In genomic region chr6:30821862-30822784, GRCh38 we compare ENCODE assay signal across 8 cellular contexts.
DNase-seq lines count a peak whose midpoint lies in the region; ATAC-seq, FAIRE-seq and TF ChIP-seq lines count a peak whose summit lies in the region.

No MANE protein-coding gene starts in this region.

- H2BK20ac ChIP-seq in H1 (ENCODE audit: low read length) = no peak overlapping the region

- no peak overlapping the region for H3K18ac ChIP-seq in H1 (ENCODE audit: extremely low read depth, low read length)

- no peaks in the 10 kb centered on the region for H3K27me3 Mint-ChIP-seq in activated naive CD4-positive, alpha-beta T cell treated with anti-CD3 and anti-CD28 coated beads, Interleukin-2, amount 50 U/mL, for 24 hours
- H3K27me3 Mint-ChIP-seq in activated naive CD4-positive, alpha-beta T cell treated with anti-CD3 and anti-CD28 coated beads, Interleukin-2, amount 10 ng/mL, durations not matched to agents 7 days and 5 days = no peaks in the 10 kb centered on the region
- no peaks in the 10 kb centered on the region for H3K27me3 Mint-ChIP-seq in natural killer cell treated with Interleukin-12 subunit alpha and Interleukin-12 subunit beta and Interleukin-15 and Interleukin-18, amount 100 ng/mL, for 72 hours

- H3K4ac ChIP-seq in H1 (replicated peaks; ENCODE audit: insufficient read length, low read depth, low read length) = no peak overlapping the region

- H3K27me3 ChIP-seq in OCI-LY3 (ENCODE audit: low read depth, low read length) (peaks cover 18% of the 10 kb centered on the region), H1 (replicated peaks in 1 of 4; ENCODE audit: control insufficient read depth in 3 of 4, extremely low read depth in 1 of 4, insufficient read depth in 3 of 4, low read length in 3 of 4) (no peaks in the 10 kb centered on the region)

- no peak overlapping the region for H2BK15ac ChIP-seq in H1 (ENCODE audit: low read length)

- H3K23me2 ChIP-seq in H1 (ENCODE audit: low read depth, low read length) = no peaks in the 10 kb centered on the region

- H3K79me2 ChIP-seq in OCI-LY3 (ENCODE audit: low read length) (no peaks in the 10 kb centered on the region), H1 (ENCODE audit: control insufficient read depth in 1 of 2, insufficient read depth in 2 of 2, low read length in 2 of 2) (no peaks in the 10 kb centered on the region)

- H3K36me3 Mint-ChIP-seq in activated naive CD4-positive, alpha-beta T cell treated with anti-CD3 and anti-CD28 coated beads, Interleukin-2, amount 50 U/mL, for 24 hours = peaks cover 17% of the 10 kb centered on the region
- H3K36me3 Mint-ChIP-seq in activated naive CD4-positive, alpha-beta T cell treated with anti-CD3 and anti-CD28 coated beads, Interleukin-2, amount 10 ng/mL, durations not matched to agents 7 days and 5 days = peaks cover 30% of the 10 kb centered on the region
- H3K36me3 Mint-ChIP-seq in natural killer cell treated with Interleukin-12 subunit alpha and Interleukin-12 subunit beta and Interleukin-15 and Interleukin-18, amount 100 ng/mL, for 72 hours = peaks cover 5% of the 10 kb centered on the region

- no peak for FAIRE-seq in H1 (lab: Jason Lieb, UNC)

- TF ChIP-seq POLR2A in H1 (IDR thresholded peaks at IDR 0.05; ENCODE audit: control extremely low read depth in 1 of 2, low read depth in 2 of 2, low read length in 2 of 2) = no peak

- H4K91ac ChIP-seq in H1 (replicated peaks; ENCODE audit: insufficient read length, low read length) = no peak overlapping the region

- H3K4me3 Mint-ChIP-seq in activated naive CD4-positive, alpha-beta T cell treated with anti-CD3 and anti-CD28 coated beads, Interleukin-2, amount 50 U/mL, for 24 hours = peak overlapping the region; percentile 52
- H3K4me3 Mint-ChIP-seq in activated naive CD4-positive, alpha-beta T cell treated with anti-CD3 and anti-CD28 coated beads, Interleukin-2, amount 10 ng/mL, durations not matched to agents 7 days and 5 days = no peak overlapping the region
- H3K4me3 Mint-ChIP-seq in natural killer cell treated with Interleukin-12 subunit alpha and Interleukin-12 subunit beta and Interleukin-15 and Interleukin-18, amount 100 ng/mL, for 72 hours = no peak overlapping the region

- H3K9me3 ChIP-seq in OCI-LY3 (ENCODE audit: insufficient read depth, low read length) (no peaks in the 10 kb centered on the region), H1 (ENCODE audit: insufficient read depth in 2 of 2, low read depth in 1 of 2, low read length in 1 of 2) (no peaks in the 10 kb centered on the region)

- H3K56ac ChIP-seq in H1 (replicated peaks; ENCODE audit: insufficient read length, low read depth, low read length) = no peak overlapping the region

- ATAC-seq in natural killer cell treated with Interleukin-12 subunit alpha and Interleukin-12 subunit beta and Interleukin-15 and Interleukin-18, amount 100 ng/mL, for 72 hours = no peak
- ATAC-seq in GM21825 (IDR thresholded peaks at IDR 0.05; ENCODE audit: unreplicated experiment) (no peak), HG02884 (IDR thresholded peaks at IDR 0.05; ENCODE audit: unreplicated experiment) (no peak)

- TF ChIP-seq RAD21 in H1 (IDR thresholded peaks at IDR 0.05 in 1 of 2, conservative IDR thresholded peaks at IDR 0.05 in 1 of 2; ENCODE audit: low read depth in 2 of 2, low read length in 2 of 2) = peak; percentile 27 to 42; a peak in 3 of 4 replicates

- H2BK5ac ChIP-seq in H1 (ENCODE audit: low read depth, low read length) = no peak overlapping the region

- TF ChIP-seq CTCF in OCI-LY3 (IDR thresholded peaks at IDR 0.05; ENCODE audit: low read depth, low read length) = peak; percentile 59
- peak in 2 of 3 experiments; percentile 28 to 30; a peak in 2 of 4 replicates for TF ChIP-seq CTCF in H1 (IDR thresholded peaks at IDR 0.05; ENCODE audit: control extremely low read depth in 1 of 3, insufficient read depth in 1 of 3, low read depth in 1 of 3, low read length in 3 of 3)

- peak overlapping the region; percentile 2 for H2BK120ac ChIP-seq in H1 (replicated peaks; ENCODE audit: low read depth, low read length)

- CTCF ChIA-PET in activated naive CD4-positive, alpha-beta T cell treated with anti-CD3 and anti-CD28 coated beads, Interleukin-2, amount 10 ng/mL, durations not matched to agents 7 days and 5 days (lab: Charles Lee) = interaction anchor here (0.7 to 4.8 kb wide), 21 partner anchors 8 to 265 kb away, joined by 3 to 25 read pairs (median 4); partner anchors contain the start of genes FLOT1, IER3 and VARS2
- CTCF ChIA-PET in H1 (lab: Charles Lee; ENCODE audit: partially characterized antibody) = interaction anchor here (0.5 to 18.4 kb wide), 48 partner anchors 9 to 554 kb away, joined by 3 to 220 read pairs (median 4); partner anchors contain the start of genes IER3 and VARS2

- peaks cover 37% of the 10 kb centered on the region for H3K4me1 ChIP-seq in OCI-LY3 (ENCODE audit: low read length)
- H3K4me1 ChIP-seq in H1 (replicated peaks in 1 of 4; ENCODE audit: control insufficient read depth in 3 of 4, insufficient read depth in 4 of 4, low read length in 3 of 4) = peaks cover 0 to 3% (median 0%) of the 10 kb centered on the region in 4 experiments; a peak in 1 of 7 replicates

- no peak overlapping the region for H3K23ac ChIP-seq in H1 (ENCODE audit: insufficient read length)

- H4K8ac ChIP-seq in H1 (ENCODE audit: extremely low read depth, insufficient read depth, low read length) = no peak overlapping the region

- H3K9ac ChIP-seq in OCI-LY3 (ENCODE audit: low read length) (peak overlapping the region; percentile 26; the same call in 1 of the 2 replicates), H1 (replicated peaks in 1 of 4; ENCODE audit: extremely low read depth in 1 of 4, low read depth in 3 of 4, low read length in 3 of 4) (no peak overlapping the region)

- peak overlapping the region; percentile 45; the same call in 1 of the 2 replicates for H2BK12ac ChIP-seq in H1 (ENCODE audit: low read depth, low read length)

- H3K79me1 ChIP-seq in H1 (ENCODE audit: low read depth, low read length) = no peaks in the 10 kb centered on the region

- TF ChIP-seq EP300 in H1 (IDR thresholded peaks at IDR 0.05; ENCODE audit: borderline replicate concordance in 1 of 2, low read depth in 2 of 2, low read length in 2 of 2) = no peak

- no peak overlapping the region for H2AFZ ChIP-seq in OCI-LY3 (ENCODE audit: low read depth, low read length)
- H2AFZ ChIP-seq in H1 (ENCODE audit: low read length) = peak overlapping the region; percentile 87; the same call in 1 of the 2 replicates

- H3K14ac ChIP-seq in H1 (ENCODE audit: insufficient read length) = no peak overlapping the region

- H3K27ac Mint-ChIP-seq in activated naive CD4-positive, alpha-beta T cell treated with anti-CD3 and anti-CD28 coated beads, Interleukin-2, amount 50 U/mL, for 24 hours = peak overlapping the region; percentile 95
- H3K27ac Mint-ChIP-seq in activated naive CD4-positive, alpha-beta T cell treated with anti-CD3 and anti-CD28 coated beads, Interleukin-2, amount 10 ng/mL, durations not matched to agents 7 days and 5 days = no peak overlapping the region
- peak overlapping the region; percentile 27 to 75 for H3K27ac Mint-ChIP-seq in natural killer cell treated with Interleukin-12 subunit alpha and Interleukin-12 subunit beta and Interleukin-15 and Interleukin-18, amount 100 ng/mL, for 72 hours

- peaks cover 80% of the 10 kb centered on the region for H3K4me1 Mint-ChIP-seq in activated naive CD4-positive, alpha-beta T cell treated with anti-CD3 and anti-CD28 coated beads, Interleukin-2, amount 50 U/mL, for 24 hours
- H3K4me1 Mint-ChIP-seq in activated naive CD4-positive, alpha-beta T cell treated with anti-CD3 and anti-CD28 coated beads, Interleukin-2, amount 10 ng/mL, durations not matched to agents 7 days and 5 days = peaks cover 61% of the 10 kb centered on the region
- peaks cover 47 to 55% of the 10 kb centered on the region in 2 donors for H3K4me1 Mint-ChIP-seq in natural killer cell treated with Interleukin-12 subunit alpha and Interleukin-12 subunit beta and Interleukin-15 and Interleukin-18, amount 100 ng/mL, for 72 hours (ENCODE audit: low read depth in 2 of 2)

- no peaks in the 10 kb centered on the region for H3K9me3 Mint-ChIP-seq in activated naive CD4-positive, alpha-beta T cell treated with anti-CD3 and anti-CD28 coated beads, Interleukin-2, amount 50 U/mL, for 24 hours
- no peaks in the 10 kb centered on the region for H3K9me3 Mint-ChIP-seq in activated naive CD4-positive, alpha-beta T cell treated with anti-CD3 and anti-CD28 coated beads, Interleukin-2, amount 10 ng/mL, durations not matched to agents 7 days and 5 days
- no peaks in the 10 kb centered on the region for H3K9me3 Mint-ChIP-seq in natural killer cell treated with Interleukin-12 subunit alpha and Interleukin-12 subunit beta and Interleukin-15 and Interleukin-18, amount 100 ng/mL, for 72 hours

- peak overlapping the region; percentile 39 for H3K4me3 ChIP-seq in OCI-LY3 (ENCODE audit: low read length)
- H3K4me3 ChIP-seq in H1 (ENCODE audit: extremely low read depth in 1 of 4, insufficient read depth in 2 of 4, low read depth in 3 of 4, low read length in 4 of 4) = no peak overlapping the region

- H3K4me2 ChIP-seq in OCI-LY3 (ENCODE audit: low read length) (peak overlapping the region; percentile 69), H1 (ENCODE audit: insufficient read depth in 1 of 2, low read depth in 2 of 2, low read length in 2 of 2) (no peak overlapping the region)

- H4K5ac ChIP-seq in H1 (ENCODE audit: insufficient read length, low read depth, low read length) = no peak overlapping the region

- no peak overlapping the region for H2AK5ac ChIP-seq in H1 (ENCODE audit: low read depth, low read length)

- 77% methylated on average over 6 of the region's 6 CpGs; no CpG with 5 or more reads in 1 of the 2 experiments for WGBS in H1 (ENCODE audit: extremely low coverage in 1 of 2, insufficient coverage in 1 of 2, insufficient read length in 1 of 2, insufficient replicate concordance in 2 of 2, low coverage in 1 of 2, low lambda C conversion rate in 2 of 2, missing lambda C conversion rate in 1 of 2), 2 experiments

- H3K36me3 ChIP-seq in OCI-LY3 (replicated peaks; ENCODE audit: low read depth, low read length) (no peaks in the 10 kb centered on the region), H1 (ENCODE audit: control insufficient read depth in 2 of 4, insufficient read depth in 4 of 4, low read length in 3 of 4) (no peaks in the 10 kb centered on the region)

- H3K27ac ChIP-seq in OCI-LY3 (ENCODE audit: low read length) (peak overlapping the region; percentile 19; the same call in 1 of the 2 replicates), H1 (ENCODE audit: low read depth, low read length) (no peak overlapping the region)

- DNase-seq in activated naive CD4-positive, alpha-beta T cell treated with anti-CD3 and anti-CD28 coated beads, Interleukin-2, amount 10 ng/mL, durations not matched to agents 7 days and 5 days = no peak
- DNase-seq in H1 (ENCODE audit: low read depth in 1 of 2, low spot score in 2 of 2) = no peak
- DNase-seq in natural killer cell treated with Interleukin-12 subunit alpha and Interleukin-12 subunit beta and Interleukin-15 and Interleukin-18, amount 100 ng/mL, for 72 hours (ENCODE audit: low spot score) = no peak
- DNase-seq in stimulated activated CD4-positive, alpha-beta T cell treated with anti-CD3 and anti-CD28 coated beads, Interleukin-4, amount 100 ng/mL, for 24 hours = no peak

- H4K20me1 ChIP-seq in OCI-LY3 (ENCODE audit: insufficient read depth, low read length) = no peaks in the 10 kb centered on the region
- H4K20me1 ChIP-seq in H1 (replicated peaks in 1 of 2; ENCODE audit: control insufficient read depth in 1 of 2, insufficient read depth in 2 of 2, low read length in 2 of 2) = no peaks in the 10 kb centered on the region

- POLR2A ChIA-PET in H1 (lab: Charles Lee; ENCODE audit: partially characterized antibody) = interaction anchor here (0.6 to 27.8 kb wide), 10 partner anchors 12 to 892 kb away, joined by 3 to 452 read pairs (median 3); partner anchors contain the start of genes DDR1 and IER3
